Comparison of ENCODE assay signal across 16 cellular contexts in genomic region chr6:159736908-159737307, GRCh38. TPM values are rescaled to one million over a fixed set of nuclear protein-coding genes. Genes with fewer than 3 reads are reported as not detected.
DNase-seq lines count a peak whose midpoint lies in the region; ATAC-seq, FAIRE-seq and TF ChIP-seq lines count a peak whose summit lies in the region.
"Had no signal": no experiment of that assay in that cellular context is flagged by ENCODE, and none has a peak within 500 bp of the region (broad histone marks: within the 10 kb centered on the region; RNA-seq: fewer than 3 reads in every experiment).

No MANE protein-coding gene starts in this region.

- ATAC-seq in HepG2 = no peak
- ATAC-seq in right lobe of liver = no peak
- ATAC-seq: GM12878 had no signal

- H3K36me3 ChIP-seq in HepG2 (replicated peaks in 1 of 2; ENCODE audit: control insufficient read depth in 1 of 2, insufficient read depth in 2 of 2, low read length in 2 of 2) (peaks cover 4 to 45% of the 10 kb centered on the region in 2 experiments), right lobe of liver (peaks cover 3 to 34% (median 8%) of the 10 kb centered on the region in 4 donors), neuronal stem cell (replicated peaks in 1 of 2; ENCODE audit: control insufficient read depth in 2 of 2, insufficient read depth in 2 of 2, low read length in 2 of 2) (peaks cover 7 to 96% of the 10 kb centered on the region in 2 donors)

- CTCF ChIA-PET in HepG2 (lab: Yijun Ruan, JAX; ENCODE audit: low intra/inter-chr PET ratio, low total read pairs) = no interaction called here

- H3K4me3 ChIP-seq in HepG2 (replicated peaks in 1 of 3; ENCODE audit: insufficient read depth in 1 of 3, low read depth in 2 of 3, low read length in 3 of 3) (no peak overlapping the region), right lobe of liver (no peak overlapping the region), neuronal stem cell (ENCODE audit: low read length in 2 of 2) (no peak overlapping the region)
- H3K4me3 ChIP-seq: GM12878, HAP-1 had no signal

- H2BK120ac ChIP-seq in neuronal stem cell (ENCODE audit: low read depth, low read length) = no peak overlapping the region

- intact Hi-C loops in HepG2 (cut with micrococcal nuclease; ENCODE audit: unreplicated experiment) = no loop called here
- intact Hi-C loops in right lobe of liver (cut with DNase I) = no loop called here

- no peak for TF ChIP-seq RAD21 in HepG2 (CRISPR knock-in tag; IDR thresholded peaks at IDR 0.05)

- H3K79me2 ChIP-seq in HepG2 (ENCODE audit: insufficient read depth, low read length) = peaks cover 94% of the 10 kb centered on the region

- H3K9me3 ChIP-seq in HepG2 (ENCODE audit: low read length) = no peaks in the 10 kb centered on the region
- no peaks in the 10 kb centered on the region for H3K9me3 ChIP-seq in right lobe of liver
- peaks cover 0 to 3% of the 10 kb centered on the region in 2 donors for H3K9me3 ChIP-seq in neuronal stem cell (replicated peaks in 1 of 2; ENCODE audit: control insufficient read depth in 2 of 2, insufficient read depth in 1 of 2, low read depth in 1 of 2, low read length in 2 of 2)
- H3K9me3 ChIP-seq: HAP-1 had no signal

- TF ChIP-seq CTCF in HepG2 (CRISPR knock-in tag; IDR thresholded peaks at IDR 0.05) = no peak
- TF ChIP-seq CTCF in right lobe of liver (IDR thresholded peaks at IDR 0.05) = no peak
- TF ChIP-seq CTCF in VCaP (conservative IDR thresholded peaks at IDR 0.05) = no peak

- H2AFZ ChIP-seq in HepG2 (ENCODE audit: low read length) (no peak overlapping the region), neuronal stem cell (ENCODE audit: low read length) (no peak overlapping the region)

- peaks cover 65% of the 10 kb centered on the region for H4K20me1 ChIP-seq in HepG2 (ENCODE audit: insufficient read depth, low read length)

- no peak overlapping the region for H3K14ac ChIP-seq in neuronal stem cell (ENCODE audit: low read length)

- H4K8ac ChIP-seq in neuronal stem cell (ENCODE audit: low read depth, low read length) = peak overlapping the region; percentile 43

- no peak overlapping the region for H3K27ac ChIP-seq in HepG2 (ENCODE audit: extremely low read length, insufficient read depth, low read length)
- H3K27ac ChIP-seq in right lobe of liver = no peak overlapping the region
- H3K27ac ChIP-seq in VCaP = peak overlapping the region; percentile 63; the same call in 1 of the 2 replicates
- no peak overlapping the region for H3K27ac ChIP-seq in neuronal stem cell (replicated peaks; ENCODE audit: low read length)
- H3K27ac ChIP-seq: HL-60 had no signal

- H3K4me1 ChIP-seq in HepG2 (ENCODE audit: insufficient read depth, low read length) (peaks cover 18% of the 10 kb centered on the region), right lobe of liver (no peaks in the 10 kb centered on the region), neuronal stem cell (ENCODE audit: control insufficient read depth in 2 of 2, insufficient read depth in 1 of 2, low read depth in 1 of 2, low read length in 2 of 2) (no peaks in the 10 kb centered on the region)
- H3K4me1 ChIP-seq: HAP-1 had no signal

- H3K23ac ChIP-seq in neuronal stem cell (ENCODE audit: low read depth, low read length, poor library complexity) = no peak overlapping the region

- no peak overlapping the region for H4K91ac ChIP-seq in neuronal stem cell (ENCODE audit: low read depth, low read length, poor library complexity)

- BruUV-seq in HepG2 (replicated peaks; lab: Mats Ljungman, UMichigan) = no TSS peak

- TF ChIP-seq POLR2A in HepG2 (IDR thresholded peaks at IDR 0.05; ENCODE audit: insufficient read depth in 1 of 2, low read depth in 2 of 2, low read length in 2 of 2) (no peak), right lobe of liver (IDR thresholded peaks at IDR 0.05) (no peak)

- POLR2A ChIA-PET in HepG2 (lab: Yijun Ruan, JAX) = interaction anchor here (1.5 to 1.6 kb wide), 3 partner anchors 10 to 53 kb away, joined by 4 to 6 read pairs (median 6); partner anchors contain the start of genes ACAT2, TCP1 and WTAP

- H3K9ac ChIP-seq in HepG2 (ENCODE audit: insufficient read depth, low read depth, low read length) (no peak overlapping the region), neuronal stem cell (ENCODE audit: low read depth, low read length, poor library complexity) (no peak overlapping the region)

- H2BK12ac ChIP-seq in neuronal stem cell (ENCODE audit: low read length) = no peak overlapping the region

- peaks cover 4% of the 10 kb centered on the region for H3K79me1 ChIP-seq in neuronal stem cell (ENCODE audit: low read depth, low read length)

- H2BK15ac ChIP-seq in neuronal stem cell (ENCODE audit: low read length) = no peak overlapping the region

- H3K27me3 ChIP-seq in HepG2 (ENCODE audit: control insufficient read depth in 1 of 2, insufficient read depth in 2 of 2, low read length in 2 of 2) (no peaks in the 10 kb centered on the region), right lobe of liver (no peaks in the 10 kb centered on the region), neuronal stem cell (ENCODE audit: control insufficient read depth in 3 of 3, insufficient read depth in 3 of 3, low read depth in 1 of 3, low read length in 3 of 3) (no peaks in the 10 kb centered on the region)

- H3K4ac ChIP-seq in neuronal stem cell (ENCODE audit: low read length) = no peak overlapping the region

- no peak for TF ChIP-seq EP300 in HepG2 (IDR thresholded peaks at IDR 0.05; ENCODE audit: low read depth in 2 of 2, low read length in 2 of 2)
- TF ChIP-seq EP300 in HepG2 (CRISPR knock-in tag; IDR thresholded peaks at IDR 0.05; ENCODE audit: borderline replicate concordance) = no peak

- DNase-seq in HepG2 (ENCODE audit: low spot score) = no peak
- no peak for DNase-seq in right lobe of liver
- no peak for DNase-seq in neuronal stem cell (ENCODE audit: low spot score)
- no peak for DNase-seq in stimulated activated CD4-positive, alpha-beta T cell treated with anti-CD3 and anti-CD28 coated beads, Interleukin-4, amount 100 ng/mL, for 24 hours
- no peak for DNase-seq in HTR-8/SVneo (ENCODE audit: insufficient read length, low spot score)
- no peak for DNase-seq in SIG-M5 treated with dmso at 0.1 percent for 504 hours (lab: John Stamatoyannopoulos, UW; ENCODE audit: unreplicated experiment)
- DNase-seq: C1 segment of cervical spinal cord; CD4-positive, alpha-beta memory T cell; DMS79; HFFc6; KG1 had no signal

- no peak overlapping the region for H3K18ac ChIP-seq in neuronal stem cell (ENCODE audit: low read length)

- FAIRE-seq in HepG2 (lab: Jason Lieb, UNC) (no peak), HTR-8/SVneo (lab: Jason Lieb, UNC) (no peak)
- FAIRE-seq: GM12878, H1 had no signal

- in situ Hi-C loops in HepG2 (cut with HindIII; ENCODE audit: extremely low pct_ligation_motif_present, low pct_unique_long_range_greater_than_20kb) = no loop called here

- H3K4me2 ChIP-seq in HepG2 (ENCODE audit: low read depth, low read length) (no peak overlapping the region), neuronal stem cell (ENCODE audit: insufficient read depth, low read length, poor library complexity, severe bottlenecking) (no peak overlapping the region)

- 82% methylated on average over 7 of the region's 7 CpGs for WGBS in HepG2 (ENCODE audit: low lambda C conversion rate)
- 91% methylated on average over 7 of the region's 7 CpGs for WGBS in right lobe of liver (ENCODE audit: insufficient coverage, low coverage, low lambda C conversion rate, missing lambda C conversion rate)
- no CpG with 5 or more reads among the region's 7 CpGs for WGBS in neuronal stem cell (ENCODE audit: extremely low coverage in 2 of 2, insufficient read length in 2 of 2, insufficient replicate concordance in 1 of 2), 2 donors

- H2AK5ac ChIP-seq in neuronal stem cell (ENCODE audit: low read depth, low read length) = no peak overlapping the region

- H2BK5ac ChIP-seq in neuronal stem cell (ENCODE audit: low read length) = no peak overlapping the region

RNA-seq across cellular contexts. Expression of gene WTAP, which starts 9.6 kb away (rescaled TPM):
- total RNA-seq in HepG2 (2016; rRNA removed; fragmentation: Illumina TruSeq; extraction: Trizol) = 167 and 203 TPM in 2 replicates
- total RNA-seq in HepG2 (2016; cell fraction: cytosol; rRNA removed; fragmentation: Illumina TruSeq; extraction: Trizol; ENCODE audit: low read depth) = 67.7 and 76.4 TPM in 2 replicates
- 167 and 194 TPM in 2 replicates for total RNA-seq in HepG2 (2016; cell fraction: insoluble cytoplasmic fraction; rRNA removed; fragmentation: Illumina TruSeq; extraction: Trizol)
- total RNA-seq in HepG2 (2016; cell fraction: membrane; rRNA removed; fragmentation: Illumina TruSeq; extraction: Trizol) = 157 and 172 TPM in 2 replicates
- total RNA-seq in HepG2 (2016; cell fraction: nucleus; rRNA removed; fragmentation: Illumina TruSeq; extraction: Trizol) = 123 and 137 TPM in 2 replicates
- polyA plus RNA-seq in HepG2 (2011; rRNA removed) = 29.4 and 31.6 TPM in 2 replicates
- 14.5 and 23.5 TPM in 2 replicates for polyA plus RNA-seq in HepG2 (2011; cell fraction: cytosol; rRNA removed)
- 34.9 and 43.6 TPM in 2 replicates for polyA plus RNA-seq in HepG2 (2011; cell fraction: nucleus; rRNA removed)
- polyA plus RNA-seq in HepG2 (2012) = 82.9 and 92.4 TPM in 2 replicates
- polyA plus RNA-seq in HepG2 (2016; cell fraction: cytosol; fragmentation: Illumina TruSeq; extraction: Trizol; ENCODE audit: low read depth) = 82.6 and 108 TPM in 2 replicates
- 194 and 196 TPM in 2 replicates for polyA plus RNA-seq in HepG2 (2016; cell fraction: insoluble cytoplasmic fraction; fragmentation: Illumina TruSeq; extraction: Trizol; ENCODE audit: low read depth)
- polyA plus RNA-seq in HepG2 (2016; cell fraction: membrane; fragmentation: Illumina TruSeq; extraction: Trizol; ENCODE audit: low read depth) = 129 and 154 TPM in 2 replicates
- 169 and 179 TPM in 2 replicates for polyA plus RNA-seq in HepG2 (2016; cell fraction: nucleus; fragmentation: Illumina TruSeq; extraction: Trizol; ENCODE audit: insufficient read depth, low read depth)
- polyA minus RNA-seq in HepG2 (2011; rRNA and poly(A)+ RNA removed; ENCODE audit: low replicate concordance) = 21.5 and 32.6 TPM in 2 replicates
- 22.7 and 30.4 TPM in 2 replicates for polyA minus RNA-seq in HepG2 (2011; cell fraction: cytosol; rRNA and poly(A)+ RNA removed)
- polyA minus RNA-seq in HepG2 (2011; cell fraction: nucleus; rRNA and poly(A)+ RNA removed) = 131 and 155 TPM in 2 replicates
- 10 to 100 TPM; 21.1 to 64.3 (median 37.6) TPM for total RNA-seq in right lobe of liver
- polyA plus RNA-seq in neuronal stem cell (2013, experiment 1 of 2) = 108 TPM
- 108 TPM for polyA plus RNA-seq in neuronal stem cell (2013, experiment 2 of 2)

RNA-seq across cellular contexts. Expression of gene ACAT2, which starts 24.9 kb away (rescaled TPM):
- total RNA-seq in HepG2 (2016; rRNA removed; fragmentation: Illumina TruSeq; extraction: Trizol) = 534 and 775 TPM in 2 replicates
- total RNA-seq in HepG2 (2016; cell fraction: cytosol; rRNA removed; fragmentation: Illumina TruSeq; extraction: Trizol; ENCODE audit: low read depth) = 162 and 165 TPM in 2 replicates
- 542 and 812 TPM in 2 replicates for total RNA-seq in HepG2 (2016; cell fraction: insoluble cytoplasmic fraction; rRNA removed; fragmentation: Illumina TruSeq; extraction: Trizol)
- total RNA-seq in HepG2 (2016; cell fraction: membrane; rRNA removed; fragmentation: Illumina TruSeq; extraction: Trizol) = 231 and 232 TPM in 2 replicates
- 200 and 223 TPM in 2 replicates for total RNA-seq in HepG2 (2016; cell fraction: nucleus; rRNA removed; fragmentation: Illumina TruSeq; extraction: Trizol)
- 121 and 132 TPM in 2 replicates for polyA plus RNA-seq in HepG2 (2011; rRNA removed)
- 62.8 and 103 TPM in 2 replicates for polyA plus RNA-seq in HepG2 (2011; cell fraction: cytosol; rRNA removed)
- 28.1 and 44.2 TPM in 2 replicates for polyA plus RNA-seq in HepG2 (2011; cell fraction: nucleus; rRNA removed)
- 172 and 185 TPM in 2 replicates for polyA plus RNA-seq in HepG2 (2012)
- 142 and 156 TPM in 2 replicates for polyA plus RNA-seq in HepG2 (2016; cell fraction: cytosol; fragmentation: Illumina TruSeq; extraction: Trizol; ENCODE audit: low read depth)
- polyA plus RNA-seq in HepG2 (2016; cell fraction: insoluble cytoplasmic fraction; fragmentation: Illumina TruSeq; extraction: Trizol; ENCODE audit: low read depth) = 580 and 631 TPM in 2 replicates
- 160 and 171 TPM in 2 replicates for polyA plus RNA-seq in HepG2 (2016; cell fraction: membrane; fragmentation: Illumina TruSeq; extraction: Trizol; ENCODE audit: low read depth)
- 219 and 233 TPM in 2 replicates for polyA plus RNA-seq in HepG2 (2016; cell fraction: nucleus; fragmentation: Illumina TruSeq; extraction: Trizol; ENCODE audit: insufficient read depth, low read depth)
- polyA minus RNA-seq in HepG2 (2011; rRNA and poly(A)+ RNA removed; ENCODE audit: low replicate concordance) = 52.5 and 89.6 TPM in 2 replicates
- polyA minus RNA-seq in HepG2 (2011; cell fraction: cytosol; rRNA and poly(A)+ RNA removed) = 46.9 and 65.1 TPM in 2 replicates
- polyA minus RNA-seq in HepG2 (2011; cell fraction: nucleus; rRNA and poly(A)+ RNA removed) = 46.6 and 77.2 TPM in 2 replicates
- 100 to 1,000 TPM in 1 of 6 experiments, 10 to 100 TPM in 5; 11.2 to 120 (median 52.2) TPM for total RNA-seq in right lobe of liver
- 94.5 TPM for polyA plus RNA-seq in neuronal stem cell (2013, experiment 1 of 2)
- polyA plus RNA-seq in neuronal stem cell (2013, experiment 2 of 2) = 92.4 TPM

RNA-seq across cellular contexts. Expression of gene SOD2, which starts 43.9 kb away (rescaled TPM):
- 304 and 480 TPM in 2 replicates for total RNA-seq in HepG2 (2016; rRNA removed; fragmentation: Illumina TruSeq; extraction: Trizol)
- 45.4 and 49.6 TPM in 2 replicates for total RNA-seq in HepG2 (2016; cell fraction: cytosol; rRNA removed; fragmentation: Illumina TruSeq; extraction: Trizol; ENCODE audit: low read depth)
- 318 and 477 TPM in 2 replicates for total RNA-seq in HepG2 (2016; cell fraction: insoluble cytoplasmic fraction; rRNA removed; fragmentation: Illumina TruSeq; extraction: Trizol)
- total RNA-seq in HepG2 (2016; cell fraction: membrane; rRNA removed; fragmentation: Illumina TruSeq; extraction: Trizol) = 107 and 113 TPM in 2 replicates
- 139 and 147 TPM in 2 replicates for total RNA-seq in HepG2 (2016; cell fraction: nucleus; rRNA removed; fragmentation: Illumina TruSeq; extraction: Trizol)
- polyA plus RNA-seq in HepG2 (2011; rRNA removed) = 309 and 347 TPM in 2 replicates
- 344 and 402 TPM in 2 replicates for polyA plus RNA-seq in HepG2 (2011; cell fraction: cytosol; rRNA removed)
- 137 and 170 TPM in 2 replicates for polyA plus RNA-seq in HepG2 (2011; cell fraction: nucleus; rRNA removed)
- polyA plus RNA-seq in HepG2 (2012) = 224 and 410 TPM in 2 replicates
- polyA plus RNA-seq in HepG2 (2016; cell fraction: cytosol; fragmentation: Illumina TruSeq; extraction: Trizol; ENCODE audit: low read depth) = 49.9 and 50.9 TPM in 2 replicates
- polyA plus RNA-seq in HepG2 (2016; cell fraction: insoluble cytoplasmic fraction; fragmentation: Illumina TruSeq; extraction: Trizol; ENCODE audit: low read depth) = 348 and 371 TPM in 2 replicates
- 68.6 and 72.0 TPM in 2 replicates for polyA plus RNA-seq in HepG2 (2016; cell fraction: membrane; fragmentation: Illumina TruSeq; extraction: Trizol; ENCODE audit: low read depth)
- polyA plus RNA-seq in HepG2 (2016; cell fraction: nucleus; fragmentation: Illumina TruSeq; extraction: Trizol; ENCODE audit: insufficient read depth, low read depth) = 136 and 146 TPM in 2 replicates
- polyA minus RNA-seq in HepG2 (2011; rRNA and poly(A)+ RNA removed; ENCODE audit: low replicate concordance) = 155 and 334 TPM in 2 replicates
- 233 and 325 TPM in 2 replicates for polyA minus RNA-seq in HepG2 (2011; cell fraction: cytosol; rRNA and poly(A)+ RNA removed)
- 105 and 146 TPM in 2 replicates for polyA minus RNA-seq in HepG2 (2011; cell fraction: nucleus; rRNA and poly(A)+ RNA removed)
- 1,000 to 10,000 TPM in 3 of 6 experiments, 100 to 1,000 TPM in 3; 606 to 3,254 (median 1,720) TPM for total RNA-seq in right lobe of liver
- 45.5 TPM for polyA plus RNA-seq in neuronal stem cell (2013, experiment 1 of 2)
- polyA plus RNA-seq in neuronal stem cell (2013, experiment 2 of 2) = 42.6 TPM

RNA-seq across cellular contexts. Expression of gene TCP1, which starts 52.5 kb away (rescaled TPM):
- 553 and 677 TPM in 2 replicates for total RNA-seq in HepG2 (2016; rRNA removed; fragmentation: Illumina TruSeq; extraction: Trizol)
- total RNA-seq in HepG2 (2016; cell fraction: cytosol; rRNA removed; fragmentation: Illumina TruSeq; extraction: Trizol; ENCODE audit: low read depth) = 167 and 195 TPM in 2 replicates
- total RNA-seq in HepG2 (2016; cell fraction: insoluble cytoplasmic fraction; rRNA removed; fragmentation: Illumina TruSeq; extraction: Trizol) = 558 and 662 TPM in 2 replicates
- 368 and 445 TPM in 2 replicates for total RNA-seq in HepG2 (2016; cell fraction: membrane; rRNA removed; fragmentation: Illumina TruSeq; extraction: Trizol)
- total RNA-seq in HepG2 (2016; cell fraction: nucleus; rRNA removed; fragmentation: Illumina TruSeq; extraction: Trizol) = 262 and 285 TPM in 2 replicates
- polyA plus RNA-seq in HepG2 (2011; rRNA removed) = 102 and 116 TPM in 2 replicates
- polyA plus RNA-seq in HepG2 (2011; cell fraction: cytosol; rRNA removed) = 99.2 and 105 TPM in 2 replicates
- 138 and 159 TPM in 2 replicates for polyA plus RNA-seq in HepG2 (2011; cell fraction: nucleus; rRNA removed)
- 242 and 252 TPM in 2 replicates for polyA plus RNA-seq in HepG2 (2012)
- 157 and 173 TPM in 2 replicates for polyA plus RNA-seq in HepG2 (2016; cell fraction: cytosol; fragmentation: Illumina TruSeq; extraction: Trizol; ENCODE audit: low read depth)
- 584 and 596 TPM in 2 replicates for polyA plus RNA-seq in HepG2 (2016; cell fraction: insoluble cytoplasmic fraction; fragmentation: Illumina TruSeq; extraction: Trizol; ENCODE audit: low read depth)
- polyA plus RNA-seq in HepG2 (2016; cell fraction: membrane; fragmentation: Illumina TruSeq; extraction: Trizol; ENCODE audit: low read depth) = 236 and 293 TPM in 2 replicates
- 406 and 459 TPM in 2 replicates for polyA plus RNA-seq in HepG2 (2016; cell fraction: nucleus; fragmentation: Illumina TruSeq; extraction: Trizol; ENCODE audit: insufficient read depth, low read depth)
- polyA minus RNA-seq in HepG2 (2011; rRNA and poly(A)+ RNA removed; ENCODE audit: low replicate concordance) = 138 and 285 TPM in 2 replicates
- 242 and 244 TPM in 2 replicates for polyA minus RNA-seq in HepG2 (2011; cell fraction: cytosol; rRNA and poly(A)+ RNA removed)
- 245 and 282 TPM in 2 replicates for polyA minus RNA-seq in HepG2 (2011; cell fraction: nucleus; rRNA and poly(A)+ RNA removed)
- 10 to 100 TPM; 50.4 to 97.1 (median 77.8) TPM for total RNA-seq in right lobe of liver
- polyA plus RNA-seq in neuronal stem cell (2013, experiment 1 of 2) = 126 TPM
- polyA plus RNA-seq in neuronal stem cell (2013, experiment 2 of 2) = 126 TPM

RNA-seq across cellular contexts. Expression of gene MRPL18, which starts 53.4 kb away (rescaled TPM):
- 176 and 241 TPM in 2 replicates for total RNA-seq in HepG2 (2016; rRNA removed; fragmentation: Illumina TruSeq; extraction: Trizol)
- total RNA-seq in HepG2 (2016; cell fraction: cytosol; rRNA removed; fragmentation: Illumina TruSeq; extraction: Trizol; ENCODE audit: low read depth) = 87.3 and 95.0 TPM in 2 replicates
- 183 and 249 TPM in 2 replicates for total RNA-seq in HepG2 (2016; cell fraction: insoluble cytoplasmic fraction; rRNA removed; fragmentation: Illumina TruSeq; extraction: Trizol)
- total RNA-seq in HepG2 (2016; cell fraction: membrane; rRNA removed; fragmentation: Illumina TruSeq; extraction: Trizol) = 132 TPM in 2 replicates
- total RNA-seq in HepG2 (2016; cell fraction: nucleus; rRNA removed; fragmentation: Illumina TruSeq; extraction: Trizol) = 62.7 and 70.4 TPM in 2 replicates
- 74.2 and 85.6 TPM in 2 replicates for polyA plus RNA-seq in HepG2 (2011; rRNA removed)
- 65.6 and 79.0 TPM in 2 replicates for polyA plus RNA-seq in HepG2 (2011; cell fraction: cytosol; rRNA removed)
- 20.8 and 28.8 TPM in 2 replicates for polyA plus RNA-seq in HepG2 (2011; cell fraction: nucleus; rRNA removed)
- polyA plus RNA-seq in HepG2 (2012) = 63.5 and 72.2 TPM in 2 replicates
- polyA plus RNA-seq in HepG2 (2016; cell fraction: cytosol; fragmentation: Illumina TruSeq; extraction: Trizol; ENCODE audit: low read depth) = 85.1 and 96.0 TPM in 2 replicates
- polyA plus RNA-seq in HepG2 (2016; cell fraction: insoluble cytoplasmic fraction; fragmentation: Illumina TruSeq; extraction: Trizol; ENCODE audit: low read depth) = 291 and 300 TPM in 2 replicates
- polyA plus RNA-seq in HepG2 (2016; cell fraction: membrane; fragmentation: Illumina TruSeq; extraction: Trizol; ENCODE audit: low read depth) = 120 and 134 TPM in 2 replicates
- polyA plus RNA-seq in HepG2 (2016; cell fraction: nucleus; fragmentation: Illumina TruSeq; extraction: Trizol; ENCODE audit: insufficient read depth, low read depth) = 124 and 125 TPM in 2 replicates
- polyA minus RNA-seq in HepG2 (2011; rRNA and poly(A)+ RNA removed; ENCODE audit: low replicate concordance) = 34.2 and 40.9 TPM in 2 replicates
- polyA minus RNA-seq in HepG2 (2011; cell fraction: cytosol; rRNA and poly(A)+ RNA removed) = 21.3 and 22.0 TPM in 2 replicates
- polyA minus RNA-seq in HepG2 (2011; cell fraction: nucleus; rRNA and poly(A)+ RNA removed) = 17.4 and 18.3 TPM in 2 replicates
- total RNA-seq in right lobe of liver = 10 to 100 TPM; 26.6 to 78.5 (median 43.1) TPM
- 49.9 TPM for polyA plus RNA-seq in neuronal stem cell (2013, experiment 1 of 2)
- polyA plus RNA-seq in neuronal stem cell (2013, experiment 2 of 2) = 51.2 TPM
